In the genomic region with DNA sequence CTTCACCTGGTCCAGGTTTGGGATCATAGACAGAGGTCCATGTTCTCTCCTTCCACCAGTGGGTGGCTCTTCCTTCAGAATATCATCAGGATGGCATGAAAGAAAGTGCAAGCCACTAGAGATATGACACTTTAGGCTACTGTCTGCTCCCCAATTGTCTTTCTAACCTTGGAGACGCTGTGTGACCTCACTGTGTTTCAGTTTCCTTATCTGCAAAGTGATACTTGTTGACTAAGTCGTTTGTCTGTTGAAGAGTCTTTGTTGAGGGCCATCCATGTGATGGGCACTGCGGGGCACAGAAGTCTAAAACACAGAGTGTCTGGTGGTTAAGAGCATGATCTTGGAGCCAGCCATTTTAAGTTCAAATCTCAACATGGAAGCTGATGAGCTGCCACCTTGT, we compare ENCODE assay signal across 18 cellular contexts.
DNase-seq lines count a peak whose midpoint lies in the region; ATAC-seq, FAIRE-seq and TF ChIP-seq lines count a peak whose summit lies in the region.
"Had no signal": no experiment of that assay in that cellular context is flagged by ENCODE, and none has a peak within 500 bp of the region (broad histone marks: within the 10 kb centered on the region; RNA-seq: fewer than 3 reads in every experiment).

No MANE protein-coding gene starts in this region.

- H3K9ac ChIP-seq in GM12878 (ENCODE audit: control insufficient read depth, insufficient read depth, low read length): no peak overlapping the region
- H3K9ac ChIP-seq: BLaER1 had no signal

- no peaks in the 10 kb centered on the region for H3K27me3 ChIP-seq in GM12878 (replicated peaks in 1 of 2; ENCODE audit: control insufficient read depth in 2 of 2, insufficient read depth in 2 of 2, low read length in 1 of 2)
- no peaks in the 10 kb centered on the region for H3K27me3 ChIP-seq in thyroid gland
- H3K27me3 ChIP-seq: BLaER1 had no signal

- no peak overlapping the region for H3K4me2 ChIP-seq in GM12878 (ENCODE audit: control insufficient read depth, insufficient read depth)
- H3K4me2 ChIP-seq: BLaER1 had no signal

- TF ChIP-seq POLR2A in GM12878 (IDR thresholded peaks at IDR 0.05; ENCODE audit: low read depth, low read length) (no peak), thyroid gland (IDR thresholded peaks at IDR 0.05) (no peak)

- H3K79me2 ChIP-seq in GM12878 (ENCODE audit: control insufficient read depth, insufficient read depth, low read length): no peaks in the 10 kb centered on the region

- intact Hi-C loops in GM12878 (cut with micrococcal nuclease; ENCODE audit: unreplicated experiment): no loop called here
- intact Hi-C loops in thyroid gland (cut with DNase I): no loop called here

- DNase-seq in GM12878 (ENCODE audit: low read depth, low spot score) (no peak), cerebellar cortex (ENCODE audit: low spot score) (no peak), thyroid gland (no peak), NCI-H2081 (lab: John Stamatoyannopoulos, UW) (no peak)
- DNase-seq: 8988T; AML-193; Caco-2; CD8-positive, alpha-beta memory T cell; DND-41; GDM1; HCEC 1CT; HFFc6; KG1 had no signal

- CTCF ChIA-PET in GM12878 (lab: Yijun Ruan, JAX): no interaction called here

- no peak for TF ChIP-seq RAD21 in GM12878 (IDR thresholded peaks at IDR 0.05; ENCODE audit: insufficient read depth, low read depth, low read length)

- H3K4me3 ChIP-seq in GM12878 (no peak overlapping the region), thyroid gland (replicated peaks in 1 of 3) (no peak overlapping the region)
- H3K4me3 ChIP-seq: BLaER1 had no signal

- H3K4me1 ChIP-seq in GM12878 (ENCODE audit: control insufficient read depth, insufficient read depth, low read length) (no peaks in the 10 kb centered on the region), thyroid gland (no peaks in the 10 kb centered on the region)
- H3K4me1 ChIP-seq: BLaER1, Caco-2 had no signal

- SMC1A ChIA-PET in GM12878 (lab: Charles Lee; ENCODE audit: uncharacterized antibody, unreplicated experiment): no interaction called here

- no TSS peak for BruUV-seq in GM12878 (replicated peaks; lab: Mats Ljungman, UMichigan)

- H3K36me3 ChIP-seq in GM12878 (ENCODE audit: control insufficient read depth in 2 of 2, insufficient read depth in 2 of 2, low read length in 1 of 2) (no peaks in the 10 kb centered on the region), thyroid gland (no peaks in the 10 kb centered on the region)
- H3K36me3 ChIP-seq: BLaER1 had no signal

- no peak for TF ChIP-seq CTCF in GM12878 (IDR thresholded peaks at IDR 0.05 in 2 of 3, conservative IDR thresholded peaks at IDR 0.05 in 1 of 3; ENCODE audit: control insufficient read depth in 2 of 3, extremely low read depth in 1 of 3, insufficient read depth in 1 of 3, low read depth in 3 of 3, low read length in 3 of 3)
- TF ChIP-seq CTCF in thyroid gland (IDR thresholded peaks at IDR 0.05): no peak

- FAIRE-seq in GM12878 (lab: Jason Lieb, UNC): no peak

- RAD21 ChIA-PET in GM12878 (lab: Charles Lee; ENCODE audit: unreplicated experiment): no interaction called here

- in situ Hi-C loops in GM12878 (cut with MboI): no loop called here

- H3K27ac ChIP-seq in GM12878 (ENCODE audit: control insufficient read depth, insufficient read depth) (no peak overlapping the region), thyroid gland (no peak overlapping the region)
- H3K27ac ChIP-seq: BLaER1 had no signal

- H2AFZ ChIP-seq in GM12878 (ENCODE audit: control insufficient read depth, low read depth, low read length): no peak overlapping the region

- no peaks in the 10 kb centered on the region for H4K20me1 ChIP-seq in GM12878 (ENCODE audit: control insufficient read depth, insufficient read depth)
- H4K20me1 ChIP-seq: BLaER1 had no signal

- 28% methylated on average over 3 of the region's 3 CpGs for WGBS in GM12878 (ENCODE audit: insufficient coverage, insufficient replicate concordance, low lambda C conversion rate, missing lambda C conversion rate)
- WGBS in thyroid gland, 2 donors: 58 to 59% methylated on average over 3 of the region's 3 CpGs

- no peaks in the 10 kb centered on the region for H3K9me3 ChIP-seq in GM12878 (replicated peaks; ENCODE audit: control insufficient read depth, insufficient read depth, low read length)
- no peaks in the 10 kb centered on the region for H3K9me3 ChIP-seq in thyroid gland
- H3K9me3 ChIP-seq: BLaER1, Caco-2 had no signal

- ATAC-seq in GM18508 (IDR thresholded peaks at IDR 0.05; ENCODE audit: insufficient read depth, unreplicated experiment): peak; percentile 52
- peak; percentile 59 for ATAC-seq in GM18870 (IDR thresholded peaks at IDR 0.05; ENCODE audit: unreplicated experiment)
- ATAC-seq in HG03108 (IDR thresholded peaks at IDR 0.05; ENCODE audit: unreplicated experiment): peak; percentile 43
- ATAC-seq in GM12878: peak; percentile 65
- no peak for ATAC-seq in GM21360 (IDR thresholded peaks at IDR 0.05; ENCODE audit: unreplicated experiment)

- no peak for TF ChIP-seq EP300 in GM12878 (IDR thresholded peaks at IDR 0.05; ENCODE audit: borderline replicate concordance in 1 of 2, control insufficient read depth in 1 of 2, low read depth in 2 of 2, low read length in 2 of 2)

- POLR2A ChIA-PET in GM12878 (lab: Charles Lee): no interaction called here

TF ChIP-seq in GM12878, 131 proteins besides CTCF, POLR2A, EP300 and RAD21:
- no peak for TF ChIP-seq CHD1 (IDR thresholded peaks at IDR 0.05; ENCODE audit: low read depth, low read length)
- TF ChIP-seq, protein P1, sequence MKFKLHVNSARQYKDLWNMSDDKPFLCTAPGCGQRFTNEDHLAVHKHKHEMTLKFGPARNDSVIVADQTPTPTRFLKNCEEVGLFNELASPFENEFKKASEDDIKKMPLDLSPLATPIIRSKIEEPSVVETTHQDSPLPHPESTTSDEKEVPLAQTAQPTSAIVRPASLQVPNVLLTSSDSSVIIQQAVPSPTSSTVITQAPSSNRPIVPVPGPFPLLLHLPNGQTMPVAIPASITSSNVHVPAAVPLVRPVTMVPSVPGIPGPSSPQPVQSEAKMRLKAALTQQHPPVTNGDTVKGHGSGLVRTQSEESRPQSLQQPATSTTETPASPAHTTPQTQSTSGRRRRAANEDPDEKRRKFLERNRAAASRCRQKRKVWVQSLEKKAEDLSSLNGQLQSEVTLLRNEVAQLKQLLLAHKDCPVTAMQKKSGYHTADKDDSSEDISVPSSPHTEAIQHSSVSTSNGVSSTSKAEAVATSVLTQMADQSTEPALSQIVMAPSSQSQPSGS (IDR thresholded peaks at IDR 0.05; ENCODE audit: low read length): no peak
- no peak for TF ChIP-seq TCF12 (IDR thresholded peaks at IDR 0.05; ENCODE audit: low read depth, low read length)
- TF ChIP-seq, protein P2, sequence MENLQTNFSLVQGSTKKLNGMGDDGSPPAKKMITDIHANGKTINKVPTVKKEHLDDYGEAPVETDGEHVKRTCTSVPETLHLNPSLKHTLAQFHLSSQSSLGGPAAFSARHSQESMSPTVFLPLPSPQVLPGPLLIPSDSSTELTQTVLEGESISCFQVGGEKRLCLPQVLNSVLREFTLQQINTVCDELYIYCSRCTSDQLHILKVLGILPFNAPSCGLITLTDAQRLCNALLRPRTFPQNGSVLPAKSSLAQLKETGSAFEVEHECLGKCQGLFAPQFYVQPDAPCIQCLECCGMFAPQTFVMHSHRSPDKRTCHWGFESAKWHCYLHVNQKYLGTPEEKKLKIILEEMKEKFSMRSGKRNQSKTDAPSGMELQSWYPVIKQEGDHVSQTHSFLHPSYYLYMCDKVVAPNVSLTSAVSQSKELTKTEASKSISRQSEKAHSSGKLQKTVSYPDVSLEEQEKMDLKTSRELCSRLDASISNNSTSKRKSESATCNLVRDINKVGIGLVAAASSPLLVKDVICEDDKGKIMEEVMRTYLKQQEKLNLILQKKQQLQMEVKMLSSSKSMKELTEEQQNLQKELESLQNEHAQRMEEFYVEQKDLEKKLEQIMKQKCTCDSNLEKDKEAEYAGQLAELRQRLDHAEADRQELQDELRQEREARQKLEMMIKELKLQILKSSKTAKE (IDR thresholded peaks at IDR 0.05; ENCODE audit: low read depth, poor library complexity, severe bottlenecking): no peak
- no peak for TF ChIP-seq BACH1 (IDR thresholded peaks at IDR 0.05; ENCODE audit: borderline replicate concordance)
- TF ChIP-seq, protein P3, sequence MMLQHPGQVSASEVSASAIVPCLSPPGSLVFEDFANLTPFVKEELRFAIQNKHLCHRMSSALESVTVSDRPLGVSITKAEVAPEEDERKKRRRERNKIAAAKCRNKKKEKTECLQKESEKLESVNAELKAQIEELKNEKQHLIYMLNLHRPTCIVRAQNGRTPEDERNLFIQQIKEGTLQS (IDR thresholded peaks at IDR 0.05; ENCODE audit: borderline replicate concordance, extremely low read depth, low read depth, low read length): no peak
- no peak for TF ChIP-seq CHD2 (IDR thresholded peaks at IDR 0.05; ENCODE audit: borderline replicate concordance, low read depth, low read length)
- TF ChIP-seq MYB (IDR thresholded peaks at IDR 0.05; ENCODE audit: borderline replicate concordance, low read depth, low read length): no peak
- TF ChIP-seq SUZ12 (IDR thresholded peaks at IDR 0.05; ENCODE audit: unreplicated experiment): no peak
- no peak for TF ChIP-seq NBN (IDR thresholded peaks at IDR 0.05)
- no peak for TF ChIP-seq POU2F2 (IDR thresholded peaks at IDR 0.05; ENCODE audit: borderline replicate concordance, low read depth, low read length)
- TF ChIP-seq, protein P4, sequence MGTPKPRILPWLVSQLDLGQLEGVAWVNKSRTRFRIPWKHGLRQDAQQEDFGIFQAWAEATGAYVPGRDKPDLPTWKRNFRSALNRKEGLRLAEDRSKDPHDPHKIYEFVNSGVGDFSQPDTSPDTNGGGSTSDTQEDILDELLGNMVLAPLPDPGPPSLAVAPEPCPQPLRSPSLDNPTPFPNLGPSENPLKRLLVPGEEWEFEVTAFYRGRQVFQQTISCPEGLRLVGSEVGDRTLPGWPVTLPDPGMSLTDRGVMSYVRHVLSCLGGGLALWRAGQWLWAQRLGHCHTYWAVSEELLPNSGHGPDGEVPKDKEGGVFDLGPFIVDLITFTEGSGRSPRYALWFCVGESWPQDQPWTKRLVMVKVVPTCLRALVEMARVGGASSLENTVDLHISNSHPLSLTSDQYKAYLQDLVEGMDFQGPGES (IDR thresholded peaks at IDR 0.05): no peak
- TF ChIP-seq ZNF622 (IDR thresholded peaks at IDR 0.05): no peak
- no peak for TF ChIP-seq SMAD1 (IDR thresholded peaks at IDR 0.05; ENCODE audit: low read depth, partially characterized antibody)
